2 cellular contexts compared by ENCODE assay signal in genomic region chr6:111087871-111088667, GRCh38.
TF ChIP-seq lines count a peak whose summit lies in the region.

No MANE protein-coding gene starts in this region.

TF ChIP-seq in K562, 482 proteins besides CTCF, POLR2A, EP300 and RAD21 (continued from another document):
- TF ChIP-seq BRF1 (IDR thresholded peaks at IDR 0.05; ENCODE audit: borderline replicate concordance, extremely low read depth, insufficient read length): no peak
- no peak for TF ChIP-seq MAFK (IDR thresholded peaks at IDR 0.05; ENCODE audit: low read length)
- TF ChIP-seq, protein P1, sequence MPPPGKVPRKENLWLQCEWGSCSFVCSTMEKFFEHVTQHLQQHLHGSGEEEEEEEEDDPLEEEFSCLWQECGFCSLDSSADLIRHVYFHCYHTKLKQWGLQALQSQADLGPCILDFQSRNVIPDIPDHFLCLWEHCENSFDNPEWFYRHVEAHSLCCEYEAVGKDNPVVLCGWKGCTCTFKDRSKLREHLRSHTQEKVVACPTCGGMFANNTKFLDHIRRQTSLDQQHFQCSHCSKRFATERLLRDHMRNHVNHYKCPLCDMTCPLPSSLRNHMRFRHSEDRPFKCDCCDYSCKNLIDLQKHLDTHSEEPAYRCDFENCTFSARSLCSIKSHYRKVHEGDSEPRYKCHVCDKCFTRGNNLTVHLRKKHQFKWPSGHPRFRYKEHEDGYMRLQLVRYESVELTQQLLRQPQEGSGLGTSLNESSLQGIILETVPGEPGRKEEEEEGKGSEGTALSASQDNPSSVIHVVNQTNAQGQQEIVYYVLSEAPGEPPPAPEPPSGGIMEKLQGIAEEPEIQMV (tag; conservative IDR thresholded peaks at IDR 0.05; ENCODE audit: low read depth): no peak
- TF ChIP-seq HOMEZ (CRISPR knock-in tag; IDR thresholded peaks at IDR 0.05): no peak
- no peak for TF ChIP-seq NR2F6 (CRISPR knock-in tag; IDR thresholded peaks at IDR 0.05)

TF ChIP-seq in HepG2, 621 proteins besides CTCF, POLR2A, EP300 and RAD21 (continued from another document and continues in another):
- TF ChIP-seq GABPA (IDR thresholded peaks at IDR 0.05; ENCODE audit: low read depth, low read length): no peak
- TF ChIP-seq GABPA (CRISPR knock-in tag; IDR thresholded peaks at IDR 0.05; ENCODE audit: low read depth): no peak
- TF ChIP-seq, protein P2, sequence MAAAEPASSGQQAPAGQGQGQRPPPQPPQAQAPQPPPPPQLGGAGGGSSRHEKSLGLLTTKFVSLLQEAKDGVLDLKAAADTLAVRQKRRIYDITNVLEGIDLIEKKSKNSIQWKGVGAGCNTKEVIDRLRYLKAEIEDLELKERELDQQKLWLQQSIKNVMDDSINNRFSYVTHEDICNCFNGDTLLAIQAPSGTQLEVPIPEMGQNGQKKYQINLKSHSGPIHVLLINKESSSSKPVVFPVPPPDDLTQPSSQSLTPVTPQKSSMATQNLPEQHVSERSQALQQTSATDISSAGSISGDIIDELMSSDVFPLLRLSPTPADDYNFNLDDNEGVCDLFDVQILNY (CRISPR knock-in tag; conservative IDR thresholded peaks at IDR 0.05): no peak
- TF ChIP-seq, protein P3, sequence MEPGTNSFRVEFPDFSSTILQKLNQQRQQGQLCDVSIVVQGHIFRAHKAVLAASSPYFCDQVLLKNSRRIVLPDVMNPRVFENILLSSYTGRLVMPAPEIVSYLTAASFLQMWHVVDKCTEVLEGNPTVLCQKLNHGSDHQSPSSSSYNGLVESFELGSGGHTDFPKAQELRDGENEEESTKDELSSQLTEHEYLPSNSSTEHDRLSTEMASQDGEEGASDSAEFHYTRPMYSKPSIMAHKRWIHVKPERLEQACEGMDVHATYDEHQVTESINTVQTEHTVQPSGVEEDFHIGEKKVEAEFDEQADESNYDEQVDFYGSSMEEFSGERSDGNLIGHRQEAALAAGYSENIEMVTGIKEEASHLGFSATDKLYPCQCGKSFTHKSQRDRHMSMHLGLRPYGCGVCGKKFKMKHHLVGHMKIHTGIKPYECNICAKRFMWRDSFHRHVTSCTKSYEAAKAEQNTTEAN (CRISPR knock-in tag; conservative IDR thresholded peaks at IDR 0.05): no peak
- TF ChIP-seq, protein P4, sequence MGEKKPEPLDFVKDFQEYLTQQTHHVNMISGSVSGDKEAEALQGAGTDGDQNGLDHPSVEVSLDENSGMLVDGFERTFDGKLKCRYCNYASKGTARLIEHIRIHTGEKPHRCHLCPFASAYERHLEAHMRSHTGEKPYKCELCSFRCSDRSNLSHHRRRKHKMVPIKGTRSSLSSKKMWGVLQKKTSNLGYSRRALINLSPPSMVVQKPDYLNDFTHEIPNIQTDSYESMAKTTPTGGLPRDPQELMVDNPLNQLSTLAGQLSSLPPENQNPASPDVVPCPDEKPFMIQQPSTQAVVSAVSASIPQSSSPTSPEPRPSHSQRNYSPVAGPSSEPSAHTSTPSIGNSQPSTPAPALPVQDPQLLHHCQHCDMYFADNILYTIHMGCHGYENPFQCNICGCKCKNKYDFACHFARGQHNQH (CRISPR knock-in tag; IDR thresholded peaks at IDR 0.05): no peak
- TF ChIP-seq ZNF12 (CRISPR knock-in tag; IDR thresholded peaks at IDR 0.05): no peak
- TF ChIP-seq, protein P5, sequence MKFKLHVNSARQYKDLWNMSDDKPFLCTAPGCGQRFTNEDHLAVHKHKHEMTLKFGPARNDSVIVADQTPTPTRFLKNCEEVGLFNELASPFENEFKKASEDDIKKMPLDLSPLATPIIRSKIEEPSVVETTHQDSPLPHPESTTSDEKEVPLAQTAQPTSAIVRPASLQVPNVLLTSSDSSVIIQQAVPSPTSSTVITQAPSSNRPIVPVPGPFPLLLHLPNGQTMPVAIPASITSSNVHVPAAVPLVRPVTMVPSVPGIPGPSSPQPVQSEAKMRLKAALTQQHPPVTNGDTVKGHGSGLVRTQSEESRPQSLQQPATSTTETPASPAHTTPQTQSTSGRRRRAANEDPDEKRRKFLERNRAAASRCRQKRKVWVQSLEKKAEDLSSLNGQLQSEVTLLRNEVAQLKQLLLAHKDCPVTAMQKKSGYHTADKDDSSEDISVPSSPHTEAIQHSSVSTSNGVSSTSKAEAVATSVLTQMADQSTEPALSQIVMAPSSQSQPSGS (CRISPR knock-in tag; IDR thresholded peaks at IDR 0.05): 0 out of 2 replicates have a peak, but pooled peaks have one; percentile 5
- TF ChIP-seq ZNF34 (CRISPR knock-in tag; IDR thresholded peaks at IDR 0.05; ENCODE audit: borderline replicate concordance): no peak
- no peak for TF ChIP-seq ZNF510 (CRISPR knock-in tag; IDR thresholded peaks at IDR 0.05; ENCODE audit: low read depth)
- TF ChIP-seq AFF4 (CRISPR knock-in tag; IDR thresholded peaks at IDR 0.05): no peak
- TF ChIP-seq, protein P6, sequence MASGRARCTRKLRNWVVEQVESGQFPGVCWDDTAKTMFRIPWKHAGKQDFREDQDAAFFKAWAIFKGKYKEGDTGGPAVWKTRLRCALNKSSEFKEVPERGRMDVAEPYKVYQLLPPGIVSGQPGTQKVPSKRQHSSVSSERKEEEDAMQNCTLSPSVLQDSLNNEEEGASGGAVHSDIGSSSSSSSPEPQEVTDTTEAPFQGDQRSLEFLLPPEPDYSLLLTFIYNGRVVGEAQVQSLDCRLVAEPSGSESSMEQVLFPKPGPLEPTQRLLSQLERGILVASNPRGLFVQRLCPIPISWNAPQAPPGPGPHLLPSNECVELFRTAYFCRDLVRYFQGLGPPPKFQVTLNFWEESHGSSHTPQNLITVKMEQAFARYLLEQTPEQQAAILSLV (CRISPR knock-in tag; IDR thresholded peaks at IDR 0.05; ENCODE audit: borderline replicate concordance): no peak
- no peak for TF ChIP-seq MXI1 (IDR thresholded peaks at IDR 0.05; ENCODE audit: borderline replicate concordance, low read depth, low read length)
- TF ChIP-seq ZNF33B (CRISPR knock-in tag; IDR thresholded peaks at IDR 0.05): no peak
- TF ChIP-seq, protein P7, sequence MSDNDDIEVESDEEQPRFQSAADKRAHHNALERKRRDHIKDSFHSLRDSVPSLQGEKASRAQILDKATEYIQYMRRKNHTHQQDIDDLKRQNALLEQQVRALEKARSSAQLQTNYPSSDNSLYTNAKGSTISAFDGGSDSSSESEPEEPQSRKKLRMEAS (IDR thresholded peaks at IDR 0.05): 0 out of 2 replicates have a peak, but pooled peaks have one; percentile 12
- no peak for TF ChIP-seq ONECUT2 (CRISPR knock-in tag; IDR thresholded peaks at IDR 0.05)
- no peak for TF ChIP-seq U2AF2 (IDR thresholded peaks at IDR 0.05; ENCODE audit: low read depth, low read length)
- TF ChIP-seq RFXAP (CRISPR knock-in tag; IDR thresholded peaks at IDR 0.05; ENCODE audit: borderline replicate concordance): peak; percentile 11; the same call in 1 of the 2 replicates
- TF ChIP-seq TAF1 (CRISPR knock-in tag; IDR thresholded peaks at IDR 0.05): no peak
- no peak for TF ChIP-seq NFRKB (IDR thresholded peaks at IDR 0.05)
- peak; percentile 23 for TF ChIP-seq XRCC5 (optimal IDR thresholded peaks at IDR 0.05; ENCODE audit: low read length)
- TF ChIP-seq ZGPAT (CRISPR knock-in tag; IDR thresholded peaks at IDR 0.05): no peak
- TF ChIP-seq CHD2 (IDR thresholded peaks at IDR 0.05; ENCODE audit: low read depth, low read length): no peak
- no peak for TF ChIP-seq ZNF441 (CRISPR knock-in tag; IDR thresholded peaks at IDR 0.05; ENCODE audit: borderline replicate concordance)
- TF ChIP-seq TIGD3 (CRISPR knock-in tag; IDR thresholded peaks at IDR 0.05; ENCODE audit: borderline replicate concordance): no peak
- TF ChIP-seq RXRB (CRISPR knock-in tag; IDR thresholded peaks at IDR 0.05; ENCODE audit: borderline replicate concordance): peak; percentile 9; the same call in 1 of the 2 replicates
- no peak for TF ChIP-seq HCFC1 (IDR thresholded peaks at IDR 0.05; ENCODE audit: low read depth, low read length)
- peak; percentile 56; the same call in 1 of the 2 replicates for TF ChIP-seq GFI1 (CRISPR knock-in tag; IDR thresholded peaks at IDR 0.05; ENCODE audit: borderline replicate concordance)
- TF ChIP-seq ESRRA (CRISPR knock-in tag; IDR thresholded peaks at IDR 0.05; ENCODE audit: low read depth): no peak
- no peak for TF ChIP-seq ZNF558 (CRISPR knock-in tag; IDR thresholded peaks at IDR 0.05; ENCODE audit: borderline replicate concordance)
- no peak for TF ChIP-seq USF2 (IDR thresholded peaks at IDR 0.05; ENCODE audit: low read depth, low read length)
- TF ChIP-seq USF2 (CRISPR knock-in tag; IDR thresholded peaks at IDR 0.05; ENCODE audit: borderline replicate concordance): no peak
- peak; percentile 6; the same call in 1 of the 2 replicates for TF ChIP-seq ZNF687 (CRISPR knock-in tag; IDR thresholded peaks at IDR 0.05)
- TF ChIP-seq POLR2AphosphoS5 (IDR thresholded peaks at IDR 0.05; ENCODE audit: low read depth, low read length): no peak
